Comparison of ENCODE assay signal across 20 cellular contexts in genomic region chr10:130378556-130379400, GRCh38.
A peak's percentile ranks its signal among the peaks of the same experiment; 100 is the strongest.
DNase-seq lines count a peak whose midpoint lies in the region; ATAC-seq, FAIRE-seq and TF ChIP-seq lines count a peak whose summit lies in the region.
"Had no signal": no experiment of that assay in that cellular context is flagged by ENCODE, and none has a peak within 500 bp of the region (broad histone marks: within the 10 kb centered on the region; RNA-seq: fewer than 3 reads in every experiment).

No MANE protein-coding gene starts in this region.

- WGBS in H1 (ENCODE audit: extremely low coverage in 1 of 2, insufficient coverage in 1 of 2, insufficient read length in 1 of 2, insufficient replicate concordance in 2 of 2, low coverage in 1 of 2, low lambda C conversion rate in 2 of 2, missing lambda C conversion rate in 1 of 2), 2 experiments: 79% methylated on average over 15 of the region's 15 CpGs; no CpG with 5 or more reads in 1 of the 2 experiments

- H2AFZ ChIP-seq in H1 (ENCODE audit: low read length): no peak overlapping the region

- TF ChIP-seq RAD21 in H1 (IDR thresholded peaks at IDR 0.05 in 1 of 2, conservative IDR thresholded peaks at IDR 0.05 in 1 of 2; ENCODE audit: low read depth in 2 of 2, low read length in 2 of 2): peak; percentile 40 to 58

- peaks cover 1 to 3% of the 10 kb centered on the region in 2 experiments; a peak in 1 of 4 replicates for H3K9me3 ChIP-seq in H1 (ENCODE audit: insufficient read depth in 2 of 2, low read depth in 1 of 2, low read length in 1 of 2)
- H3K9me3 ChIP-seq: transverse colon had no signal

- H3K27ac Mint-ChIP-seq in neural crest cell (ENCODE audit: unreplicated experiment): no peak overlapping the region
- peak overlapping the region in 1 of 2 donors; percentile 66 for H3K27ac Mint-ChIP-seq in activated naive CD4-positive, alpha-beta T cell treated with anti-CD3 and anti-CD28 coated beads, Interleukin-2, amount 50 U/mL, for 72 hours
- H3K27ac Mint-ChIP-seq: brain; CD4-positive, CD25-positive, alpha-beta regulatory T cell had no signal

- no peaks in the 10 kb centered on the region for H3K36me3 Mint-ChIP-seq in neural crest cell (ENCODE audit: low read depth)
- no peaks in the 10 kb centered on the region for H3K36me3 Mint-ChIP-seq in activated naive CD4-positive, alpha-beta T cell treated with anti-CD3 and anti-CD28 coated beads, Interleukin-2, amount 50 U/mL, for 72 hours
- H3K36me3 Mint-ChIP-seq: brain; CD4-positive, CD25-positive, alpha-beta regulatory T cell had no signal

- no peak overlapping the region for H3K23ac ChIP-seq in H1 (ENCODE audit: insufficient read length)

- peaks cover 4% of the 10 kb centered on the region for H3K27me3 Mint-ChIP-seq in neural crest cell (ENCODE audit: low read depth)

- H4K91ac ChIP-seq in H1 (replicated peaks; ENCODE audit: insufficient read length, low read length): no peak overlapping the region

- H3K79me2 ChIP-seq in H1 (ENCODE audit: control insufficient read depth in 1 of 2, insufficient read depth in 2 of 2, low read length in 2 of 2): no peaks in the 10 kb centered on the region

- in situ Hi-C loops in G401 (cut with HindIII; ENCODE audit: low sequenced_read_pairs): no loop called here

- H3K79me1 ChIP-seq in H1 (ENCODE audit: low read depth, low read length): no peaks in the 10 kb centered on the region

- no peak overlapping the region for H3K56ac ChIP-seq in H1 (replicated peaks; ENCODE audit: insufficient read length, low read depth, low read length)

- TF ChIP-seq CTCF in GM12873 (IDR thresholded peaks at IDR 0.05; ENCODE audit: insufficient read depth, low read depth, low read length, missing control alignments) (peak; percentile 19), H1 (IDR thresholded peaks at IDR 0.05; ENCODE audit: control extremely low read depth in 1 of 3, insufficient read depth in 1 of 3, low read depth in 1 of 3, low read length in 3 of 3) (peak; percentile 43 to 76 (median 66)), neural crest cell (conservative IDR thresholded peaks at IDR 0.05) (peak; percentile 38)

- 0 out of 7 replicates have a peak, but pooled peaks cover 0 to 2% (median 0%) of the 10 kb centered on the region in 4 experiments for H3K4me1 ChIP-seq in H1 (replicated peaks in 1 of 4; ENCODE audit: control insufficient read depth in 3 of 4, insufficient read depth in 4 of 4, low read length in 3 of 4)
- H3K4me1 ChIP-seq: heart right ventricle, transverse colon had no signal

- no peak overlapping the region for H3K4me2 ChIP-seq in H1 (ENCODE audit: insufficient read depth in 1 of 2, low read depth in 2 of 2, low read length in 2 of 2)

- no peak overlapping the region for H3K14ac ChIP-seq in H1 (ENCODE audit: insufficient read length)

- FAIRE-seq in H1 (lab: Jason Lieb, UNC): no peak
- FAIRE-seq: G401.6, TTC549 had no signal

- H3K9me3 Mint-ChIP-seq in neural crest cell: no peaks in the 10 kb centered on the region
- peaks cover 6 to 10% of the 10 kb centered on the region in 2 donors for H3K9me3 Mint-ChIP-seq in activated naive CD4-positive, alpha-beta T cell treated with anti-CD3 and anti-CD28 coated beads, Interleukin-2, amount 50 U/mL, for 72 hours

- H2BK120ac ChIP-seq in H1 (replicated peaks; ENCODE audit: low read depth, low read length): no peak overlapping the region

- H3K36me3 ChIP-seq in H1 (ENCODE audit: control insufficient read depth in 2 of 4, insufficient read depth in 4 of 4, low read length in 3 of 4): no peaks in the 10 kb centered on the region
- H3K36me3 ChIP-seq: heart right ventricle, transverse colon had no signal

- H2BK20ac ChIP-seq in H1 (ENCODE audit: low read length): no peak overlapping the region; the same call in 1 of the 2 replicates

- H3K4ac ChIP-seq in H1 (replicated peaks; ENCODE audit: insufficient read length, low read depth, low read length): no peak overlapping the region

- peak; percentile 11 for DNase-seq in HuH-7 (ENCODE audit: low spot score)
- DNase-seq in H1 (ENCODE audit: low read depth in 1 of 2, low spot score in 2 of 2): peak in 1 of 2 experiments; percentile 56
- no peak for DNase-seq in neural crest cell (ENCODE audit: low read depth, low spot score)
- DNase-seq in G401 (ENCODE audit: low spot score): no peak
- DNase-seq in activated naive CD4-positive, alpha-beta T cell treated with anti-CD3 and anti-CD28 coated beads, Interleukin-2, amount 50 U/mL, for 72 hours (ENCODE audit: low spot score in 2 of 2): no peak
- DNase-seq in ureter (ENCODE audit: low spot score): no peak
- DNase-seq: activated CD4-positive, CD25-positive, alpha-beta regulatory T cell treated with anti-CD3 and anti-CD28 coated beads, Interleukin-2, amount 50 U/mL, for 72 hours; activated gamma-delta T cell; CD4-positive, CD25-positive, alpha-beta regulatory T cell; heart right ventricle; KBM-7; left ventricle myocardium superior; NCI-H1694; NCI-H524 treated with DMSO at 0.1 percent for 48 hours; transverse colon had no signal

- H2BK15ac ChIP-seq in H1 (ENCODE audit: low read length): no peak overlapping the region

- TF ChIP-seq POLR2A in H1 (IDR thresholded peaks at IDR 0.05; ENCODE audit: control extremely low read depth in 1 of 2, low read depth in 2 of 2, low read length in 2 of 2): no peak

- no peak overlapping the region for H3K4me3 Mint-ChIP-seq in neural crest cell
- H3K4me3 Mint-ChIP-seq: CD4-positive, CD25-positive, alpha-beta regulatory T cell had no signal

- H3K27me3 ChIP-seq in H1 (replicated peaks in 1 of 4; ENCODE audit: control insufficient read depth in 3 of 4, extremely low read depth in 1 of 4, insufficient read depth in 3 of 4, low read length in 3 of 4): no peaks in the 10 kb centered on the region
- H3K27me3 ChIP-seq: transverse colon had no signal

- no peaks in the 10 kb centered on the region for H4K20me1 ChIP-seq in H1 (replicated peaks in 1 of 2; ENCODE audit: control insufficient read depth in 1 of 2, insufficient read depth in 2 of 2, low read length in 2 of 2)

- H2BK12ac ChIP-seq in H1 (ENCODE audit: low read depth, low read length): no peak overlapping the region

- H2AK5ac ChIP-seq in H1 (ENCODE audit: low read depth, low read length): no peak overlapping the region

- no peak overlapping the region for H3K9ac ChIP-seq in H1 (replicated peaks in 1 of 4; ENCODE audit: extremely low read depth in 1 of 4, low read depth in 3 of 4, low read length in 3 of 4)

- CTCF ChIA-PET in H1 (lab: Charles Lee; ENCODE audit: partially characterized antibody): interaction anchor here (0.9 to 1.6 kb wide), 6 partner anchors 9 to 39 kb away, joined by 3 to 5 read pairs (median 3); no protein-coding TSS in a partner anchor

- no peak overlapping the region for H4K5ac ChIP-seq in H1 (ENCODE audit: insufficient read length, low read depth, low read length)

- ATAC-seq in activated naive CD4-positive, alpha-beta T cell treated with anti-CD3 and anti-CD28 coated beads, Interleukin-2, amount 50 U/mL, for 72 hours: no peak
- ATAC-seq in HG03175 (IDR thresholded peaks at IDR 0.05; ENCODE audit: unreplicated experiment): no peak
- ATAC-seq: heart right ventricle, left ventricle myocardium superior had no signal

- no peak overlapping the region for H4K8ac ChIP-seq in H1 (ENCODE audit: extremely low read depth, insufficient read depth, low read length)

- H3K27ac ChIP-seq in H1 (ENCODE audit: low read depth, low read length): no peak overlapping the region
- H3K27ac ChIP-seq: heart right ventricle, transverse colon had no signal

- no peak overlapping the region for H3K18ac ChIP-seq in H1 (ENCODE audit: extremely low read depth, low read length)

- no peak overlapping the region for H2BK5ac ChIP-seq in H1 (ENCODE audit: low read depth, low read length)

- H3K4me1 Mint-ChIP-seq in neural crest cell: no peaks in the 10 kb centered on the region
- H3K4me1 Mint-ChIP-seq: brain; CD4-positive, CD25-positive, alpha-beta regulatory T cell had no signal

- H3K23me2 ChIP-seq in H1 (ENCODE audit: low read depth, low read length): peaks cover 3% of the 10 kb centered on the region; the same call in 1 of the 2 replicates

- H3K4me3 ChIP-seq in H1 (ENCODE audit: extremely low read depth in 1 of 4, insufficient read depth in 2 of 4, low read depth in 3 of 4, low read length in 4 of 4): no peak overlapping the region
- H3K4me3 ChIP-seq: heart right ventricle, transverse colon had no signal

- POLR2A ChIA-PET in H1 (lab: Charles Lee; ENCODE audit: partially characterized antibody): no interaction called here

- no peak for TF ChIP-seq EP300 in H1 (IDR thresholded peaks at IDR 0.05; ENCODE audit: borderline replicate concordance in 1 of 2, low read depth in 2 of 2, low read length in 2 of 2)

TF ChIP-seq in H1, 55 proteins besides CTCF, POLR2A, EP300 and RAD21 (continues in another document):
- TF ChIP-seq KDM1A (IDR thresholded peaks at IDR 0.05; ENCODE audit: borderline replicate concordance, low read length) (no peak), EGR1 (IDR thresholded peaks at IDR 0.05; ENCODE audit: borderline replicate concordance, low read depth, low read length) (no peak), JUND (IDR thresholded peaks at IDR 0.05; ENCODE audit: low read length) (no peak), JUN (IDR thresholded peaks at IDR 0.05; ENCODE audit: low read depth, low read length) (no peak), TEAD4 (IDR thresholded peaks at IDR 0.05; ENCODE audit: low read depth, low read length) (no peak), SAP30 (IDR thresholded peaks at IDR 0.05; ENCODE audit: insufficient read depth, insufficient replicate concordance, low read length) (no peak), CBX8 (IDR thresholded peaks at IDR 0.05; ENCODE audit: borderline replicate concordance, low read depth, low read length) (no peak), CHD2 (IDR thresholded peaks at IDR 0.05; ENCODE audit: low read length) (no peak), EZH2 (IDR thresholded peaks at IDR 0.05; ENCODE audit: low read depth, low read length, severe bottlenecking) (no peak), ASH2L (IDR thresholded peaks at IDR 0.05; ENCODE audit: low read length) (no peak), RXRA (IDR thresholded peaks at IDR 0.05; ENCODE audit: insufficient read depth, low read depth, low read length) (no peak)
- TF ChIP-seq, protein P1, sequence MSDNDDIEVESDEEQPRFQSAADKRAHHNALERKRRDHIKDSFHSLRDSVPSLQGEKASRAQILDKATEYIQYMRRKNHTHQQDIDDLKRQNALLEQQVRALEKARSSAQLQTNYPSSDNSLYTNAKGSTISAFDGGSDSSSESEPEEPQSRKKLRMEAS (IDR thresholded peaks at IDR 0.05): no peak
- TF ChIP-seq, protein P2, sequence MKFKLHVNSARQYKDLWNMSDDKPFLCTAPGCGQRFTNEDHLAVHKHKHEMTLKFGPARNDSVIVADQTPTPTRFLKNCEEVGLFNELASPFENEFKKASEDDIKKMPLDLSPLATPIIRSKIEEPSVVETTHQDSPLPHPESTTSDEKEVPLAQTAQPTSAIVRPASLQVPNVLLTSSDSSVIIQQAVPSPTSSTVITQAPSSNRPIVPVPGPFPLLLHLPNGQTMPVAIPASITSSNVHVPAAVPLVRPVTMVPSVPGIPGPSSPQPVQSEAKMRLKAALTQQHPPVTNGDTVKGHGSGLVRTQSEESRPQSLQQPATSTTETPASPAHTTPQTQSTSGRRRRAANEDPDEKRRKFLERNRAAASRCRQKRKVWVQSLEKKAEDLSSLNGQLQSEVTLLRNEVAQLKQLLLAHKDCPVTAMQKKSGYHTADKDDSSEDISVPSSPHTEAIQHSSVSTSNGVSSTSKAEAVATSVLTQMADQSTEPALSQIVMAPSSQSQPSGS (IDR thresholded peaks at IDR 0.05; ENCODE audit: low read length): no peak
